Comparison of ENCODE assay signal across 28 cellular contexts in genomic region chr19:9757544-9758501, GRCh38. TPM values are rescaled to one million over a fixed set of nuclear protein-coding genes. Genes with fewer than 3 reads are reported as not detected.
DNase-seq lines count a peak whose midpoint lies in the region; ATAC-seq, FAIRE-seq and TF ChIP-seq lines count a peak whose summit lies in the region.
"Had no signal": no experiment of that assay in that cellular context is flagged by ENCODE, and none has a peak within 500 bp of the region (broad histone marks: within the 10 kb centered on the region; RNA-seq: fewer than 3 reads in every experiment).

No MANE protein-coding gene starts in this region.

- no peak overlapping the region for H3K9ac ChIP-seq in PC-3 (ENCODE audit: low read length)
- no peak overlapping the region for H3K9ac ChIP-seq in endodermal cell (ENCODE audit: extremely low read depth, low read length, poor library complexity, severe bottlenecking)
- H3K9ac ChIP-seq: SK-N-SH had no signal

- TF ChIP-seq CTCF in PC-3 (conservative IDR thresholded peaks at IDR 0.05; ENCODE audit: low read depth, low read length) = no peak
- TF ChIP-seq CTCF in endodermal cell (conservative IDR thresholded peaks at IDR 0.05) = no peak
- no peak for TF ChIP-seq CTCF in chondrocyte (IDR thresholded peaks at IDR 0.05)

- H3K4me3 Mint-ChIP-seq in endodermal cell (no peak overlapping the region), chondrocyte (ENCODE audit: unreplicated experiment) (no peak overlapping the region)
- H3K4me3 Mint-ChIP-seq: activated CD8-positive, alpha-beta T cell treated with anti-CD3 and anti-CD28 coated beads, Interleukin-2, amount 10 ng/mL, durations not matched to agents 7 days and 5 days; HFFc6; mesothelial cell of epicardium; naive thymus-derived CD8-positive, alpha-beta T cell; stimulated activated naive CD8-positive, alpha-beta T cell treated with anti-CD3 and anti-CD28 coated beads, Interleukin-15, amount 100 ng/mL, for 72 hours had no signal

- H3K4me3 ChIP-seq in PC-3 (ENCODE audit: low read length) (no peak overlapping the region), endodermal cell (ENCODE audit: low read length) (peak overlapping the region; percentile 59), muscle layer of duodenum (ENCODE audit: low read depth in 1 of 2, low read length in 2 of 2) (peak overlapping the region; percentile 0 to 52)
- H3K4me3 ChIP-seq: body of pancreas, gastroesophageal sphincter, skin epidermis, thyroid gland had no signal

- H3K27me3 Mint-ChIP-seq in endodermal cell (ENCODE audit: insufficient read depth) (peaks cover 1% of the 10 kb centered on the region), chondrocyte (ENCODE audit: low read depth) (no peaks in the 10 kb centered on the region)
- H3K27me3 Mint-ChIP-seq: naive thymus-derived CD8-positive, alpha-beta T cell; stimulated activated naive CD8-positive, alpha-beta T cell treated with anti-CD3 and anti-CD28 coated beads, Interleukin-15, amount 100 ng/mL, for 72 hours had no signal

- H3K4me1 Mint-ChIP-seq in endodermal cell (no peaks in the 10 kb centered on the region), chondrocyte (ENCODE audit: low read depth) (no peaks in the 10 kb centered on the region)
- H3K4me1 Mint-ChIP-seq: mesothelial cell of epicardium; naive thymus-derived CD8-positive, alpha-beta T cell; stimulated activated naive CD8-positive, alpha-beta T cell treated with anti-CD3 and anti-CD28 coated beads, Interleukin-15, amount 100 ng/mL, for 72 hours had no signal

- DNase-seq in EH (ENCODE audit: low read depth) = peak; percentile 17
- DNase-seq in PC-3 = no peak
- no peak for DNase-seq in endodermal cell
- DNase-seq in chondrocyte (ENCODE audit: low spot score) = no peak
- DNase-seq in RCC 7860 (ENCODE audit: low spot score) = no peak
- DNase-seq: activated CD8-positive, alpha-beta T cell treated with anti-CD3 and anti-CD28 coated beads, Interleukin-2, amount 10 ng/mL, durations not matched to agents 7 days and 5 days; body of pancreas; C1 segment of cervical spinal cord; Caco-2; DMS79; HFFc6; hypothalamus; Karpas-422; naive thymus-derived CD8-positive, alpha-beta T cell; NCI-H510A; nucleus accumbens; SK-N-SH; stimulated activated naive CD8-positive, alpha-beta T cell treated with anti-CD3 and anti-CD28 coated beads, Interleukin-15, amount 100 ng/mL, for 72 hours; thyroid gland had no signal

- no peak overlapping the region for H3K4me2 ChIP-seq in PC-3 (ENCODE audit: low read length)
- H3K4me2 ChIP-seq: SK-N-SH had no signal

- H2AFZ ChIP-seq in PC-3 (ENCODE audit: low read length) = no peak overlapping the region

- H3K9me3 ChIP-seq in PC-3 (ENCODE audit: low read length) (peaks cover 35% of the 10 kb centered on the region), endodermal cell (ENCODE audit: control insufficient read depth, low read length) (peaks cover 90% of the 10 kb centered on the region), muscle layer of duodenum (ENCODE audit: control insufficient read depth in 1 of 2, low read length in 2 of 2) (peaks cover 22 to 28% of the 10 kb centered on the region in 2 donors)
- H3K9me3 ChIP-seq: thyroid gland had no signal

- CTCF ChIA-PET in PC-3 (lab: Charles Lee) = no interaction called here

- TSS peak; percentile 20 for BruUV-seq in PC-3 (replicated peaks; lab: Mats Ljungman, UMichigan)

- H3K27ac Mint-ChIP-seq in endodermal cell = no peak overlapping the region
- H3K27ac Mint-ChIP-seq in chondrocyte (ENCODE audit: unreplicated experiment) = no peak overlapping the region
- H3K27ac Mint-ChIP-seq: activated CD8-positive, alpha-beta T cell treated with anti-CD3 and anti-CD28 coated beads, Interleukin-2, amount 10 ng/mL, durations not matched to agents 7 days and 5 days; activated naive CD4-positive, alpha-beta T cell treated with anti-CD3 and anti-CD28 coated beads, Interleukin-2, amount 50 U/mL, for 72 hours; HFFc6; mesothelial cell of epicardium; naive thymus-derived CD8-positive, alpha-beta T cell; stimulated activated naive CD8-positive, alpha-beta T cell treated with anti-CD3 and anti-CD28 coated beads, Interleukin-15, amount 100 ng/mL, for 72 hours had no signal

- ATAC-seq in PC-3 = no peak
- ATAC-seq in HG02798 (IDR thresholded peaks at IDR 0.05; ENCODE audit: poor library complexity, unreplicated experiment) = no peak
- ATAC-seq: activated CD8-positive, alpha-beta T cell treated with anti-CD3 and anti-CD28 coated beads, Interleukin-2, amount 10 ng/mL, durations not matched to agents 7 days and 5 days; activated naive CD4-positive, alpha-beta T cell treated with anti-CD3 and anti-CD28 coated beads, Interleukin-2, amount 50 U/mL, for 72 hours; body of pancreas; gastroesophageal sphincter; left lobe of liver; naive thymus-derived CD8-positive, alpha-beta T cell; stimulated activated naive CD8-positive, alpha-beta T cell treated with anti-CD3 and anti-CD28 coated beads, Interleukin-15, amount 100 ng/mL, for 72 hours had no signal

- intact Hi-C loops in PC-3 (cut with micrococcal nuclease) = no loop called here

- FAIRE-seq in RCC 7860 (lab: Jason Lieb, UNC) = no peak
- FAIRE-seq: GM18507 had no signal

- no peaks in the 10 kb centered on the region for H3K9me2 ChIP-seq in PC-3 (replicated peaks; ENCODE audit: low read length)
- H3K9me2 ChIP-seq: SK-N-SH had no signal

- H3K27ac ChIP-seq in PC-3 (ENCODE audit: low read length) (no peak overlapping the region), endodermal cell (ENCODE audit: low read depth, low read length) (no peak overlapping the region), muscle layer of duodenum (ENCODE audit: low read length) (no peak overlapping the region)
- H3K27ac ChIP-seq: body of pancreas, epithelial cell of prostate, gastroesophageal sphincter, skin epidermis, thyroid gland had no signal

- H3K27me3 ChIP-seq in PC-3 (ENCODE audit: low read length) = no peaks in the 10 kb centered on the region
- no peaks in the 10 kb centered on the region for H3K27me3 ChIP-seq in endodermal cell (ENCODE audit: control insufficient read depth, insufficient read depth, low read length, poor library complexity, severe bottlenecking)
- H3K27me3 ChIP-seq in muscle layer of duodenum (ENCODE audit: low read depth, low read length) = no peaks in the 10 kb centered on the region
- H3K27me3 ChIP-seq: body of pancreas, gastroesophageal sphincter, thyroid gland had no signal

- peaks cover 94% of the 10 kb centered on the region for H3K9me3 Mint-ChIP-seq in endodermal cell
- peaks cover 46% of the 10 kb centered on the region for H3K9me3 Mint-ChIP-seq in chondrocyte (ENCODE audit: low read depth)

- H4K20me1 ChIP-seq in PC-3 (ENCODE audit: low read length) = no peaks in the 10 kb centered on the region

- H3K79me2 ChIP-seq in PC-3 (ENCODE audit: low read length) = no peaks in the 10 kb centered on the region

- H3K36me3 ChIP-seq in PC-3 (ENCODE audit: low read depth, low read length) (peaks cover 49% of the 10 kb centered on the region), endodermal cell (ENCODE audit: control insufficient read depth, insufficient read depth, low read length) (peaks cover 62% of the 10 kb centered on the region), muscle layer of duodenum (ENCODE audit: control insufficient read depth in 1 of 2, insufficient read depth in 2 of 2, low read length in 2 of 2) (peaks cover 24 to 62% of the 10 kb centered on the region in 2 donors)

- WGBS in endodermal cell (ENCODE audit: insufficient coverage in 1 of 2, insufficient read length in 1 of 2), 2 experiments = 91 to 96% methylated on average over 4 to 7 of the region's 9 CpGs

- H3K36me3 Mint-ChIP-seq in endodermal cell (ENCODE audit: low read depth) (peaks cover 75% of the 10 kb centered on the region), chondrocyte (ENCODE audit: low read depth) (peaks cover 70% of the 10 kb centered on the region)

- no peaks in the 10 kb centered on the region for H3K4me1 ChIP-seq in PC-3 (ENCODE audit: insufficient read depth, low read length)
- H3K4me1 ChIP-seq in endodermal cell (ENCODE audit: control insufficient read depth, insufficient read depth, low read length) = no peaks in the 10 kb centered on the region
- no peaks in the 10 kb centered on the region for H3K4me1 ChIP-seq in muscle layer of duodenum (ENCODE audit: control insufficient read depth in 1 of 2, insufficient read depth in 2 of 2, low read length in 2 of 2)
- H3K4me1 ChIP-seq: body of pancreas, Caco-2, gastroesophageal sphincter, thyroid gland had no signal

- POLR2A ChIA-PET in PC-3 (lab: Charles Lee; ENCODE audit: unreplicated experiment) = no interaction called here

- H3F3A ChIP-seq in PC-3 (ENCODE audit: low read length, unreplicated experiment) = no peaks in the 10 kb centered on the region

RNA-seq across cellular contexts. Expression of gene ZNF846, which starts 10.7 kb away (rescaled TPM):
- total RNA-seq in PC-3 (2014; rRNA removed) (10.9 and 15.7 TPM in 2 replicates), endodermal cell (10 to 100 TPM; 12.3 to 23.6 TPM), chondrocyte (18.8 to 20.3 TPM (median 19.4 TPM) in 3 replicates)
- 11.4 TPM for polyA plus RNA-seq in endodermal cell (2013, experiment 1 of 2)
- 13.0 TPM for polyA plus RNA-seq in endodermal cell (2013, experiment 2 of 2)
